In the genomic region with DNA sequence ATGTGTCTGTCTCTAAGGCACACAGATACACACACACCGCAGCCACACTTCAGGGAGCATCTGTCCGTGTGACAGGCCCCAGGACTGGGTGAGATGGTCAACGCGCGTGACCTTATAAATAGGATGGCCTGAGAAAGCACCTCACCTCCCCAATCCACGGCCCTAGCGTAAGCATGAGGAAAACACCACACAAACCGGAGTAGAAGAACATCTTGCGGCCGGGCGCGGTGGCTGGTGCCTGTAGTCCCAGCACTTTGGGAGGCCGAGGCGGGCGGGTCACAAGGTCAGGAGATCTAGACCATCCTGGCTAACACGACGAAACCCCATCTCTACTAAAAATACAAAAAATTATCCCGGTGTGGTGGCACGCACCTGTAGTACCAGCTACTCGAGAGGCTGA, we compare ENCODE assay signal across 11 cellular contexts. TPM values are rescaled to one million over a fixed set of nuclear protein-coding genes. Genes with fewer than 3 reads are reported as not detected.
A peak's percentile ranks its signal among the peaks of the same experiment; 100 is the strongest.
DNase-seq lines count a peak whose midpoint lies in the region; ATAC-seq and TF ChIP-seq lines count a peak whose summit lies in the region.
"Had no signal": no experiment of that assay in that cellular context is flagged by ENCODE, and none has a peak within 500 bp of the region (broad histone marks: within the 10 kb centered on the region; RNA-seq: fewer than 3 reads in every experiment).

No MANE protein-coding gene starts in this region.

- H3K27ac Mint-ChIP-seq in H9 (no peak overlapping the region), memory B cell (peak overlapping the region; percentile 88)
- H3K27ac Mint-ChIP-seq in activated T-helper 2 cell treated with anti-CD3 and anti-CD28 coated beads, Interferon-gamma antibody, Interleukin-2, Interleukin-4, amounts not matched to agents 10 μg/mL and 5 μg/mL and 100 μg/mL, durations not matched to agents 14 hours and 24 hours and 36 hours, result no peak overlapping the region

- intact Hi-C loops in activated T-helper 2 cell treated with anti-CD3 and anti-CD28 coated beads, Interferon-gamma antibody, Interleukin-2, Interleukin-4, amounts not matched to agents 10 μg/mL and 5 μg/mL and 100 μg/mL, durations not matched to agents 14 hours and 24 hours and 36 hours (cut with micrococcal nuclease), result loop anchor here (10.0 kb wide), 1 partner anchor 47 kb away; the partner anchor contains the start of gene NIPA2
- intact Hi-C loops in Right ventricle myocardium superior (cut with DNase I), result no loop called here

- peak overlapping the region; percentile 85 to 89 for H3K4me3 Mint-ChIP-seq in H9
- peak overlapping the region; percentile 80 for H3K4me3 Mint-ChIP-seq in activated T-helper 2 cell treated with anti-CD3 and anti-CD28 coated beads, Interferon-gamma antibody, Interleukin-2, Interleukin-4, amounts not matched to agents 10 μg/mL and 5 μg/mL and 100 μg/mL, durations not matched to agents 14 hours and 24 hours and 36 hours (ENCODE audit: low read depth)
- H3K4me3 Mint-ChIP-seq in memory B cell, result peak overlapping the region; percentile 21

- H3K4me3 ChIP-seq in BJ (ENCODE audit: low read depth, low read length), result peak overlapping the region; percentile 67

- H4K5ac ChIP-seq in H9 (ENCODE audit: insufficient read length, low read depth, low read length), result no peak overlapping the region

- no peaks in the 10 kb centered on the region for H4K20me1 ChIP-seq in H9 (ENCODE audit: control insufficient read depth, insufficient read depth, insufficient read length)

- no peak overlapping the region for H2AFZ ChIP-seq in H9 (ENCODE audit: low read length)

- H3K4me2 ChIP-seq in H9 (ENCODE audit: insufficient read depth, insufficient read length, low read length), result peak overlapping the region; percentile 86

- TF ChIP-seq CTCF in BJ (IDR thresholded peaks at IDR 0.05; ENCODE audit: insufficient read depth, low read depth, low read length), result no peak
- TF ChIP-seq CTCF in H9 (conservative IDR thresholded peaks at IDR 0.05), result no peak

- no peaks in the 10 kb centered on the region for H3K4me1 ChIP-seq in H9 (ENCODE audit: insufficient read depth, low read length)

- peaks cover 12% of the 10 kb centered on the region for H3K27me3 Mint-ChIP-seq in H9 (ENCODE audit: low read depth)
- H3K27me3 Mint-ChIP-seq in activated T-helper 2 cell treated with anti-CD3 and anti-CD28 coated beads, Interferon-gamma antibody, Interleukin-2, Interleukin-4, amounts not matched to agents 10 μg/mL and 5 μg/mL and 100 μg/mL, durations not matched to agents 14 hours and 24 hours and 36 hours (ENCODE audit: low read depth), result no peaks in the 10 kb centered on the region
- no peaks in the 10 kb centered on the region for H3K27me3 Mint-ChIP-seq in memory B cell

- peaks cover 8% of the 10 kb centered on the region; the same call in 1 of the 2 replicates for H3K79me2 ChIP-seq in H9 (ENCODE audit: insufficient read depth, low read length)

- POLR2A ChIA-PET in BJ (lab: Charles Lee), result no interaction called here

- H3K9me3 Mint-ChIP-seq in H9 (peaks cover 2 to 3% of the 10 kb centered on the region in 2 experiments; a peak in 3 of 5 replicates), memory B cell (peaks cover 3% of the 10 kb centered on the region)
- H3K9me3 Mint-ChIP-seq in activated T-helper 2 cell treated with anti-CD3 and anti-CD28 coated beads, Interferon-gamma antibody, Interleukin-2, Interleukin-4, amounts not matched to agents 10 μg/mL and 5 μg/mL and 100 μg/mL, durations not matched to agents 14 hours and 24 hours and 36 hours, result peaks cover 5% of the 10 kb centered on the region

- peaks cover 8% of the 10 kb centered on the region for H3K23me2 ChIP-seq in H9 (ENCODE audit: insufficient read length, low read depth, low read length, poor library complexity, severe bottlenecking)

- no peak overlapping the region for H3K27ac ChIP-seq in H9 (ENCODE audit: insufficient read length, low read depth, low read length)
- H3K27ac ChIP-seq: neutrophil had no signal

- peaks cover 8 to 9% of the 10 kb centered on the region in 2 experiments for H3K4me1 Mint-ChIP-seq in H9
- H3K4me1 Mint-ChIP-seq in activated T-helper 2 cell treated with anti-CD3 and anti-CD28 coated beads, Interferon-gamma antibody, Interleukin-2, Interleukin-4, amounts not matched to agents 10 μg/mL and 5 μg/mL and 100 μg/mL, durations not matched to agents 14 hours and 24 hours and 36 hours (ENCODE audit: low read depth), result peaks cover 18% of the 10 kb centered on the region
- peaks cover 27% of the 10 kb centered on the region for H3K4me1 Mint-ChIP-seq in memory B cell

- CTCF ChIA-PET in BJ (lab: Yijun Ruan, JAX), result no interaction called here

- no peak overlapping the region for H3T11ph ChIP-seq in H9 (ENCODE audit: low read length)

- no peak overlapping the region for H2AK5ac ChIP-seq in H9 (ENCODE audit: insufficient read length, low read length)

- no peaks in the 10 kb centered on the region for H3K27me3 ChIP-seq in BJ (ENCODE audit: control insufficient read depth, insufficient read depth, low read length)
- no peaks in the 10 kb centered on the region for H3K27me3 ChIP-seq in H9 (ENCODE audit: insufficient read depth, low read length)

- H2BK15ac ChIP-seq in H9 (ENCODE audit: low read depth, low read length), result no peak overlapping the region

- no peak overlapping the region for H3K23ac ChIP-seq in H9 (ENCODE audit: insufficient read length, low read depth, low read length)

- ATAC-seq in memory B cell (ENCODE audit: low read depth) (no peak), HG03196 (IDR thresholded peaks at IDR 0.05; ENCODE audit: unreplicated experiment) (no peak), Right ventricle myocardium superior (ENCODE audit: poor library complexity) (no peak)

- no peak overlapping the region for H4K8ac ChIP-seq in H9 (replicated peaks; ENCODE audit: insufficient read length, low read depth, low read length)

- H3K36me3 Mint-ChIP-seq in H9 (ENCODE audit: insufficient read depth in 1 of 3, low read depth in 3 of 3) (peaks cover 8 to 10% (median 10%) of the 10 kb centered on the region in 3 experiments), memory B cell (peaks cover 4% of the 10 kb centered on the region)
- peaks cover 42% of the 10 kb centered on the region for H3K36me3 Mint-ChIP-seq in activated T-helper 2 cell treated with anti-CD3 and anti-CD28 coated beads, Interferon-gamma antibody, Interleukin-2, Interleukin-4, amounts not matched to agents 10 μg/mL and 5 μg/mL and 100 μg/mL, durations not matched to agents 14 hours and 24 hours and 36 hours (ENCODE audit: low read depth)

- no peak overlapping the region for H3K56ac ChIP-seq in H9 (ENCODE audit: insufficient read length, low read depth, low read length)

- no peak overlapping the region for H3K9ac ChIP-seq in H9 (ENCODE audit: extremely low read depth, insufficient read length, low read length)

- DNase-seq in BJ (ENCODE audit: low read depth), result no peak
- no peak for DNase-seq in H9
- no peak for DNase-seq in activated T-helper 2 cell treated with anti-CD3 and anti-CD28 coated beads, Interferon-gamma antibody, Interleukin-2, Interleukin-4, amounts not matched to agents 10 μg/mL and 5 μg/mL and 100 μg/mL, durations not matched to agents 14 hours and 24 hours and 36 hours (ENCODE audit: low spot score)
- no peak for DNase-seq in memory B cell (ENCODE audit: low spot score in 2 of 2)
- no peak for DNase-seq in Kasumi-1 (lab: John Stamatoyannopoulos, UW)
- DNase-seq in Right ventricle myocardium superior, result no peak
- no peak for DNase-seq in UCSD-AML1 (lab: John Stamatoyannopoulos, UW; ENCODE audit: unreplicated experiment)
- DNase-seq: activated naive CD4-positive, alpha-beta T cell treated with anti-CD3 and anti-CD28 coated beads, Interleukin-2, amount 50 U/mL, for 16 hours; NCI-H187 had no signal

- no peaks in the 10 kb centered on the region for H3K79me1 ChIP-seq in H9 (ENCODE audit: insufficient read depth, low read depth, low read length, poor library complexity, severe bottlenecking)

- H2BK120ac ChIP-seq in H9 (ENCODE audit: low read depth, low read length, poor library complexity, severe bottlenecking), result no peak overlapping the region

- no peak overlapping the region for H2BK12ac ChIP-seq in H9 (ENCODE audit: insufficient read length, low read depth, low read length)

- peaks cover 1% of the 10 kb centered on the region; the same call in 1 of the 2 replicates for H3K36me3 ChIP-seq in BJ (ENCODE audit: control insufficient read depth, insufficient read depth, low read length)
- H3K36me3 ChIP-seq: neutrophil had no signal

- no peak overlapping the region for H4K91ac ChIP-seq in H9 (ENCODE audit: insufficient read length, low read depth, low read length)

- no peaks in the 10 kb centered on the region for H3K9me3 ChIP-seq in H9 (ENCODE audit: control insufficient read depth, low read depth, low read length)
- H3K9me3 ChIP-seq: neutrophil had no signal

- H3K18ac ChIP-seq in H9 (ENCODE audit: insufficient read length, low read depth, low read length), result no peak overlapping the region

- no peak overlapping the region for H3K4ac ChIP-seq in H9 (ENCODE audit: low read depth, low read length)

- no CpG with 5 or more reads among the region's 20 CpGs for WGBS in H9 (ENCODE audit: extremely low coverage, insufficient read length, low lambda C conversion rate)

- no peak overlapping the region for H3K14ac ChIP-seq in H9 (ENCODE audit: insufficient read depth, low read length)

- H2BK20ac ChIP-seq in H9 (ENCODE audit: low read depth, low read length, poor library complexity, severe bottlenecking), result no peak overlapping the region

- no peak overlapping the region for H2BK5ac ChIP-seq in H9 (ENCODE audit: insufficient read length, low read length)

RNA-seq across cellular contexts. Expression of gene NIPA1, which starts 1.6 kb away (rescaled TPM):
- polyA plus RNA-seq in BJ (2011; rRNA removed), result 24.0 and 31.6 TPM in 2 replicates
- 25.2 and 44.2 TPM in 2 replicates for polyA minus RNA-seq in BJ (2011; rRNA and poly(A)+ RNA removed)
- total RNA-seq in H9 (2021), result 18.4 and 20.4 TPM in 2 replicates
- 19.4 and 20.7 TPM in 2 replicates for total RNA-seq in activated T-helper 2 cell treated with anti-CD3 and anti-CD28 coated beads, Interferon-gamma antibody, Interleukin-2, Interleukin-4, amounts not matched to agents 10 μg/mL and 5 μg/mL and 100 μg/mL, durations not matched to agents 14 hours and 24 hours and 36 hours
- total RNA-seq in Right ventricle myocardium superior, result 5.0 TPM

RNA-seq across cellular contexts. Expression of gene NIPA2, which starts 50.5 kb away (rescaled TPM):
- 46.6 and 67.5 TPM in 2 replicates for polyA plus RNA-seq in BJ (2011; rRNA removed)
- polyA minus RNA-seq in BJ (2011; rRNA and poly(A)+ RNA removed), result 25.2 and 28.6 TPM in 2 replicates
- total RNA-seq in H9 (2021), result 77.9 and 79.3 TPM in 2 replicates
- total RNA-seq in activated T-helper 2 cell treated with anti-CD3 and anti-CD28 coated beads, Interferon-gamma antibody, Interleukin-2, Interleukin-4, amounts not matched to agents 10 μg/mL and 5 μg/mL and 100 μg/mL, durations not matched to agents 14 hours and 24 hours and 36 hours, result 60.1 and 65.3 TPM in 2 replicates
- 19.2 TPM for total RNA-seq in Right ventricle myocardium superior

Comparison
In these comparisons a context has a peak if more than half of its experiments do, and no peak if none do; other contexts are left out.
1. H3K4me3 Mint-ChIP-seq: peak in every context shown above with its lines; median percentile 87 in H9; 80 in activated T-helper 2 cell treated with anti-CD3 and anti-CD28 coated beads, Interferon-gamma antibody, Interleukin-2, Interleukin-4, amounts not matched to agents 10 μg/mL and 5 μg/mL and 100 μg/mL, durations not matched to agents 14 hours and 24 hours and 36 hours; 21 in memory B cell.